In the genomic region with DNA sequence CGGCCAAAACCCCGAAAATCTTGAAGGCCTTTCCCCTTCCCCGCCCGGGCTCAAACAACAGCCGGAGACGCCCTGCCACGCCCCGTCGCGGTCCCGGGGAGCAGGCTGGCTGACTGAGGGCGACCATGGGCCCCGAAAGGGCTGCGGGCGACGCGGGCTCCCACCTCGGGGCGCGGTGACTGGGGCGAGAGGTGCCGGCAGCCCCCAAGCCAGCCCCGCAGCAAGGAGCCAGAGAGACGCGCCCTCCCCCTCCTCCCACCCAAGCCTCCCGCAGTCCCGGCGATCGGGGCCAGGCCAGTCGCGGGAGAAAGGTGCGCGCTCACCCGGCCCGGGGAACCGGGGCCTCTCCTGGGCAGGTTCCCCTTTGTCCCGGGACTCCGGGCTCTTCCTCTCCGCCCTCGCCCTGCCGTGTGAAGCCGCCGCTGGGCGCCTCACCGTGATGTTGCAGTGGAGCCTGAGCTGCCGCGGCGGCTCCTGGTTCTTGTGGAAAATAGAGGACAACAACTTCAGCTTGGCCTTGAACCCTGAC, we compare ENCODE assay signal across 8 cellular contexts. TPM values are rescaled to one million over a fixed set of nuclear protein-coding genes. Genes with fewer than 3 reads are reported as not detected.
A peak's percentile ranks its signal among the peaks of the same experiment; 100 is the strongest.
DNase-seq lines count a peak whose midpoint lies in the region; ATAC-seq and TF ChIP-seq lines count a peak whose summit lies in the region.

No MANE protein-coding gene starts in this region.

- no peak for ATAC-seq in GM21526 (IDR thresholded peaks at IDR 0.05; ENCODE audit: low FRiP score, unreplicated experiment)

- H3K4me1 ChIP-seq in OCI-LY3 (ENCODE audit: low read length) (peaks cover 5% of the 10 kb centered on the region), neuronal stem cell (ENCODE audit: control insufficient read depth in 2 of 2, insufficient read depth in 1 of 2, low read depth in 1 of 2, low read length in 2 of 2) (peaks cover 0 to 2% of the 10 kb centered on the region in 2 donors), tibial nerve (peaks cover 0 to 16% (median 2%) of the 10 kb centered on the region in 4 donors)

- H2BK15ac ChIP-seq in neuronal stem cell (ENCODE audit: low read length), result peak overlapping the region; percentile 49

- H2BK120ac ChIP-seq in neuronal stem cell (ENCODE audit: low read depth, low read length), result no peak overlapping the region

- H2BK12ac ChIP-seq in neuronal stem cell (ENCODE audit: low read length), result no peak overlapping the region

- DNase-seq in NCI-H2171 (lab: John Stamatoyannopoulos, UW) (peak; percentile 33), NCI-H2171 treated with DMSO at 0.1 percent for 48 hours (lab: John Stamatoyannopoulos, UW) (no peak), foreskin fibroblast (peak; percentile 34 to 72), neuronal stem cell (ENCODE audit: low spot score) (peak; percentile 36), tibial nerve (ENCODE audit: low spot score in 2 of 2) (peak; percentile 38 to 53)
- peak; percentile 53 for DNase-seq in activated effector memory CD4-positive, alpha-beta T cell treated with Interleukin-2 at 50 U/mL for 16 hours

- TF ChIP-seq EP300 in tibial nerve (IDR thresholded peaks at IDR 0.05), result no peak

- no peak for TF ChIP-seq CTCF in OCI-LY3 (IDR thresholded peaks at IDR 0.05; ENCODE audit: low read depth, low read length)
- no peak for TF ChIP-seq CTCF in foreskin fibroblast (IDR thresholded peaks at IDR 0.05; ENCODE audit: low read depth, low read length)
- TF ChIP-seq CTCF in tibial nerve (IDR thresholded peaks at IDR 0.05), result no peak

- peak overlapping the region; percentile 70 for H3K18ac ChIP-seq in neuronal stem cell (ENCODE audit: low read length)

- H2AK5ac ChIP-seq in neuronal stem cell (ENCODE audit: low read depth, low read length), result no peak overlapping the region

- H3K4me2 ChIP-seq in OCI-LY3 (ENCODE audit: low read length) (peak overlapping the region; percentile 66), neuronal stem cell (ENCODE audit: insufficient read depth, low read length, poor library complexity, severe bottlenecking) (peak overlapping the region; percentile 94)

- H2AFZ ChIP-seq in OCI-LY3 (ENCODE audit: low read depth, low read length) (peak overlapping the region; percentile 75), neuronal stem cell (ENCODE audit: low read length) (peak overlapping the region; percentile 99)

- H3K27ac ChIP-seq in OCI-LY3 (ENCODE audit: low read length), result peak overlapping the region; percentile 49
- no peak overlapping the region for H3K27ac ChIP-seq in neuronal stem cell (replicated peaks; ENCODE audit: low read length)
- peak overlapping the region; percentile 94 to 99 (median 95) for H3K27ac ChIP-seq in tibial nerve

- H3K9me3 ChIP-seq in OCI-LY3 (ENCODE audit: insufficient read depth, low read length) (no peaks in the 10 kb centered on the region), neuronal stem cell (replicated peaks in 1 of 2; ENCODE audit: control insufficient read depth in 2 of 2, insufficient read depth in 1 of 2, low read depth in 1 of 2, low read length in 2 of 2) (no peaks in the 10 kb centered on the region), tibial nerve (no peaks in the 10 kb centered on the region)

- peak overlapping the region; percentile 13 for H2BK5ac ChIP-seq in neuronal stem cell (ENCODE audit: low read length)

- H3K9ac ChIP-seq in OCI-LY3 (ENCODE audit: low read length) (peak overlapping the region; percentile 77), neuronal stem cell (ENCODE audit: low read depth, low read length, poor library complexity) (no peak overlapping the region)

- H3K14ac ChIP-seq in neuronal stem cell (ENCODE audit: low read length), result peak overlapping the region; percentile 89

- no peaks in the 10 kb centered on the region for H4K20me1 ChIP-seq in OCI-LY3 (ENCODE audit: insufficient read depth, low read length)

- no peaks in the 10 kb centered on the region for H3K79me1 ChIP-seq in neuronal stem cell (ENCODE audit: low read depth, low read length)

- peak overlapping the region; percentile 65 for H3K23ac ChIP-seq in neuronal stem cell (ENCODE audit: low read depth, low read length, poor library complexity)

- no peaks in the 10 kb centered on the region for H3K36me3 ChIP-seq in OCI-LY3 (replicated peaks; ENCODE audit: low read depth, low read length)
- H3K36me3 ChIP-seq in neuronal stem cell (replicated peaks in 1 of 2; ENCODE audit: control insufficient read depth in 2 of 2, insufficient read depth in 2 of 2, low read length in 2 of 2), result no peaks in the 10 kb centered on the region
- no peaks in the 10 kb centered on the region for H3K36me3 ChIP-seq in tibial nerve

- no peaks in the 10 kb centered on the region for H3K79me2 ChIP-seq in OCI-LY3 (ENCODE audit: low read length)

- no peak overlapping the region for H4K8ac ChIP-seq in neuronal stem cell (ENCODE audit: low read depth, low read length)

- H3K27me3 ChIP-seq in OCI-LY3 (ENCODE audit: low read depth, low read length) (no peaks in the 10 kb centered on the region), neuronal stem cell (ENCODE audit: control insufficient read depth in 3 of 3, insufficient read depth in 3 of 3, low read depth in 1 of 3, low read length in 3 of 3) (peaks cover 3 to 13% (median 9%) of the 10 kb centered on the region in 3 experiments), tibial nerve (no peaks in the 10 kb centered on the region)

- TF ChIP-seq POLR2A in tibial nerve (IDR thresholded peaks at IDR 0.05), result no peak

- H3K4me3 ChIP-seq in OCI-LY3 (ENCODE audit: low read length) (peak overlapping the region; percentile 82), foreskin fibroblast (ENCODE audit: low read depth in 1 of 2, low read length in 2 of 2) (peak overlapping the region; percentile 76), neuronal stem cell (ENCODE audit: low read length in 2 of 2) (peak overlapping the region; percentile 83 to 88), tibial nerve (peak overlapping the region; percentile 56 to 89 (median 86))

- no peak overlapping the region for H4K91ac ChIP-seq in neuronal stem cell (ENCODE audit: low read depth, low read length, poor library complexity)

- WGBS in neuronal stem cell (ENCODE audit: extremely low coverage in 2 of 2, insufficient read length in 2 of 2, insufficient replicate concordance in 1 of 2), 2 donors, result no CpG with 5 or more reads among the region's 48 CpGs
- WGBS in tibial nerve, 2 donors, result 0% methylated on average over 6 to 9 of the region's 48 CpGs

- H3K4ac ChIP-seq in neuronal stem cell (ENCODE audit: low read length), result no peak overlapping the region

RNA-seq across cellular contexts. Expression of a gene that starts 30.6 kb away (rescaled TPM):
- polyA plus RNA-seq in neuronal stem cell (2013, experiment 1 of 2), result 7.7 TPM
- 8.2 TPM for polyA plus RNA-seq in neuronal stem cell (2013, experiment 2 of 2)
- total RNA-seq in tibial nerve, result 1 to 10 TPM; 4.1 to 7.2 (median 5.2) TPM
